9 cellular contexts compared by ENCODE assay signal in genomic region chr2:22513563-22513962, GRCh38.
"Had no signal": no experiment of that assay in that cellular context is flagged by ENCODE, and none has a peak within 500 bp of the region (broad histone marks: within the 10 kb centered on the region; RNA-seq: fewer than 3 reads in every experiment).

No MANE protein-coding gene starts in this region.

- H3K9me3 ChIP-seq: HAP-1 had no signal

- H3K9me3 Mint-ChIP-seq: GM23338, H9 had no signal

- ATAC-seq: GM23338, HCT116 had no signal

- H3K4me3 Mint-ChIP-seq: GM23338, H9, HFFc6 had no signal

- H3K9ac ChIP-seq: GM23248 had no signal

- H3K4me2 ChIP-seq: GM23338 had no signal

- H2AFZ ChIP-seq: GM23248, GM23338 had no signal

- H3K27ac Mint-ChIP-seq: GM23338, H9, HFFc6 had no signal

- H3K36me3 ChIP-seq: HAP-1 had no signal

- H3K4me3 ChIP-seq: GM23248, GM23338, HAP-1 had no signal

- H3K27ac ChIP-seq: GM23248 had no signal

- DNase-seq: GM23248, GOT3, H7, H9, HCEC 1CT, HFFc6 had no signal
